8 cellular contexts compared by ENCODE assay signal in genomic region chr3:129892486-129892856, GRCh38. TPM values are rescaled to one million over a fixed set of nuclear protein-coding genes. Genes with fewer than 3 reads are reported as not detected.
DNase-seq lines count a peak whose midpoint lies in the region; ATAC-seq and TF ChIP-seq lines count a peak whose summit lies in the region.

No MANE protein-coding gene starts in this region.

- H3K9me3 ChIP-seq in BE2C: no peaks in the 10 kb centered on the region
- no peaks in the 10 kb centered on the region for H3K9me3 ChIP-seq in HUES6 (ENCODE audit: control insufficient read depth, insufficient read depth, low read depth, low read length)
- H3K9me3 ChIP-seq in left lung: no peaks in the 10 kb centered on the region

- H3K4me1 Mint-ChIP-seq in activated naive CD8-positive, alpha-beta T cell treated with anti-CD3 and anti-CD28 coated beads, Interleukin-2, amount 10 ng/mL, durations not matched to agents 7 days and 5 days: peaks cover 23% of the 10 kb centered on the region
- peaks cover 55% of the 10 kb centered on the region for H3K4me1 Mint-ChIP-seq in stimulated activated naive CD8-positive, alpha-beta T cell treated with anti-CD3 and anti-CD28 coated beads, Interleukin-15, amount 100 ng/mL, for 72 hours

- H3K9ac ChIP-seq in HUES6 (ENCODE audit: low read length): peak overlapping the region; percentile 80

- intact Hi-C loops in left lung (cut with DNase I): no loop called here

- POLR2A ChIA-PET in activated naive CD8-positive, alpha-beta T cell treated with anti-CD3 and anti-CD28 coated beads, Interleukin-2, amount 10 ng/mL, durations not matched to agents 7 days and 5 days (lab: Charles Lee): interaction anchor here (0.6 to 1.4 kb wide), 3 partner anchors 13 to 577 kb away, joined by 3 to 5 read pairs (median 4); a partner anchor contains a TSS

- no peak for ATAC-seq in activated naive CD8-positive, alpha-beta T cell treated with anti-CD3 and anti-CD28 coated beads, Interleukin-2, amount 10 ng/mL, durations not matched to agents 7 days and 5 days (ENCODE audit: low read depth)
- ATAC-seq in left lung (no peak), HG03159 (IDR thresholded peaks at IDR 0.05; ENCODE audit: unreplicated experiment) (no peak)
- no peak for ATAC-seq in stimulated activated naive CD8-positive, alpha-beta T cell treated with anti-CD3 and anti-CD28 coated beads, Interleukin-15, amount 100 ng/mL, for 72 hours

- H3K27ac Mint-ChIP-seq in activated naive CD8-positive, alpha-beta T cell treated with anti-CD3 and anti-CD28 coated beads, Interleukin-2, amount 10 ng/mL, durations not matched to agents 7 days and 5 days: peak overlapping the region; percentile 84
- H3K27ac Mint-ChIP-seq in stimulated activated naive CD8-positive, alpha-beta T cell treated with anti-CD3 and anti-CD28 coated beads, Interleukin-15, amount 100 ng/mL, for 72 hours: peak overlapping the region; percentile 92 to 94

- H3K27me3 ChIP-seq in BE2C: no peaks in the 10 kb centered on the region
- no peaks in the 10 kb centered on the region for H3K27me3 ChIP-seq in HUES6 (ENCODE audit: control insufficient read depth, insufficient read depth, low read length)
- H3K27me3 ChIP-seq in left lung: no peaks in the 10 kb centered on the region

- H3K36me3 Mint-ChIP-seq in activated naive CD8-positive, alpha-beta T cell treated with anti-CD3 and anti-CD28 coated beads, Interleukin-2, amount 10 ng/mL, durations not matched to agents 7 days and 5 days: peaks cover 5% of the 10 kb centered on the region

- H3K27ac ChIP-seq in HUES6 (ENCODE audit: low read depth, low read length) (no peak overlapping the region), left lung (peak overlapping the region; percentile 91 to 93)

- no peak for DNase-seq in BE2C
- peak; percentile 31 for DNase-seq in activated naive CD8-positive, alpha-beta T cell treated with anti-CD3 and anti-CD28 coated beads, Interleukin-2, amount 10 ng/mL, durations not matched to agents 7 days and 5 days
- peak in 1 of 2 donors; percentile 79 for DNase-seq in left lung
- no peak for DNase-seq in stimulated activated naive CD8-positive, alpha-beta T cell treated with anti-CD3 and anti-CD28 coated beads, Interleukin-15, amount 100 ng/mL, for 72 hours
- DNase-seq in GM13977 (ENCODE audit: low spot score): no peak
- no peak for DNase-seq in OCI-M2 (lab: John Stamatoyannopoulos, UW; ENCODE audit: unreplicated experiment)

- peak overlapping the region; percentile 88 for H3K4me3 Mint-ChIP-seq in activated naive CD8-positive, alpha-beta T cell treated with anti-CD3 and anti-CD28 coated beads, Interleukin-2, amount 10 ng/mL, durations not matched to agents 7 days and 5 days
- peak overlapping the region; percentile 95 for H3K4me3 Mint-ChIP-seq in stimulated activated naive CD8-positive, alpha-beta T cell treated with anti-CD3 and anti-CD28 coated beads, Interleukin-15, amount 100 ng/mL, for 72 hours

- peaks cover 4% of the 10 kb centered on the region for H3K36me3 ChIP-seq in BE2C
- peaks cover 9% of the 10 kb centered on the region for H3K36me3 ChIP-seq in HUES6 (ENCODE audit: control insufficient read depth, insufficient read depth, low read length)
- no peaks in the 10 kb centered on the region for H3K36me3 ChIP-seq in left lung

- TF ChIP-seq CTCF in BE2C (IDR thresholded peaks at IDR 0.05; ENCODE audit: low read depth, low read length) (no peak), left lung (IDR thresholded peaks at IDR 0.05) (no peak), GM13977 (IDR thresholded peaks at IDR 0.05; ENCODE audit: extremely low read depth, insufficient read depth, missing control alignments) (no peak)

- no peaks in the 10 kb centered on the region for H3K27me3 Mint-ChIP-seq in activated naive CD8-positive, alpha-beta T cell treated with anti-CD3 and anti-CD28 coated beads, Interleukin-2, amount 10 ng/mL, durations not matched to agents 7 days and 5 days
- H3K27me3 Mint-ChIP-seq in stimulated activated naive CD8-positive, alpha-beta T cell treated with anti-CD3 and anti-CD28 coated beads, Interleukin-15, amount 100 ng/mL, for 72 hours: no peaks in the 10 kb centered on the region

- H3K4me1 ChIP-seq in BE2C: peaks cover 3% of the 10 kb centered on the region
- H3K4me1 ChIP-seq in HUES6 (ENCODE audit: control insufficient read depth, insufficient read depth, low read length): peaks cover 24% of the 10 kb centered on the region
- peaks cover 29 to 45% of the 10 kb centered on the region in 2 donors for H3K4me1 ChIP-seq in left lung

- in situ Hi-C loops in GM13977 (cut with MboI; ENCODE audit: low pct_unique_long_range_greater_than_20kb, low sequenced_read_pairs, unreplicated experiment): no loop called here

- peak overlapping the region; percentile 89 for H3K4me3 ChIP-seq in BE2C (ENCODE audit: low read depth, low read length)
- peak overlapping the region; percentile 83 for H3K4me3 ChIP-seq in HUES6 (ENCODE audit: low read depth, low read length)
- peak overlapping the region; percentile 81 to 85 for H3K4me3 ChIP-seq in left lung

- H3K9me3 Mint-ChIP-seq in activated naive CD8-positive, alpha-beta T cell treated with anti-CD3 and anti-CD28 coated beads, Interleukin-2, amount 10 ng/mL, durations not matched to agents 7 days and 5 days: no peaks in the 10 kb centered on the region
- no peaks in the 10 kb centered on the region for H3K9me3 Mint-ChIP-seq in stimulated activated naive CD8-positive, alpha-beta T cell treated with anti-CD3 and anti-CD28 coated beads, Interleukin-15, amount 100 ng/mL, for 72 hours

RNA-seq across cellular contexts. Expression of gene TMCC1, which starts 1.0 kb away (rescaled TPM):
- 7.0 TPM for polyA plus RNA-seq in BE2C (2012; ENCODE audit: insufficient read depth, insufficient read length, low read depth)
- total RNA-seq in activated naive CD8-positive, alpha-beta T cell treated with anti-CD3 and anti-CD28 coated beads, Interleukin-2, amount 10 ng/mL, durations not matched to agents 7 days and 5 days: 10 to 100 TPM; 21.6 to 22.1 TPM
- 10 to 100 TPM; 32.6 to 38.8 TPM for total RNA-seq in left lung
